Comparison of ENCODE assay signal across 22 cellular contexts in genomic region chr9:38145526-38146053, GRCh38.
"Had no signal": no experiment of that assay in that cellular context is flagged by ENCODE, and none has a peak within 500 bp of the region (broad histone marks: within the 10 kb centered on the region; RNA-seq: fewer than 3 reads in every experiment).

No MANE protein-coding gene starts in this region.

- H3K9me3 ChIP-seq: SK-N-SH had no signal

- H3K4me2 ChIP-seq: SK-N-SH had no signal

- H3K4me1 Mint-ChIP-seq: activated CD8-positive, alpha-beta memory T cell treated with anti-CD3 and anti-CD28 coated beads, Interleukin-2, amount 10 ng/mL, durations not matched to agents 7 days and 5 days; activated naive CD8-positive, alpha-beta T cell treated with anti-CD3 and anti-CD28 coated beads, Interleukin-2, amount 50 U/mL, for 24 hours had no signal

- H3K27ac ChIP-seq: VCaP had no signal

- H3K27ac Mint-ChIP-seq: activated CD8-positive, alpha-beta memory T cell treated with anti-CD3 and anti-CD28 coated beads, Interleukin-2, amount 10 ng/mL, durations not matched to agents 7 days and 5 days; activated CD8-positive, alpha-beta T cell treated with anti-CD3 and anti-CD28 coated beads, Interleukin-2, amount 10 ng/mL, durations not matched to agents 7 days and 5 days; activated naive CD4-positive, alpha-beta T cell treated with anti-CD3 and anti-CD28 coated beads, Interleukin-2, amount 50 U/mL, for 72 hours; activated naive CD8-positive, alpha-beta T cell treated with anti-CD3 and anti-CD28 coated beads, Interleukin-2, amount 50 U/mL, for 24 hours had no signal

- H3K4me3 Mint-ChIP-seq: activated CD8-positive, alpha-beta memory T cell treated with anti-CD3 and anti-CD28 coated beads, Interleukin-2, amount 10 ng/mL, durations not matched to agents 7 days and 5 days; activated CD8-positive, alpha-beta T cell treated with anti-CD3 and anti-CD28 coated beads, Interleukin-2, amount 10 ng/mL, durations not matched to agents 7 days and 5 days; activated naive CD8-positive, alpha-beta T cell treated with anti-CD3 and anti-CD28 coated beads, Interleukin-2, amount 50 U/mL, for 24 hours; activated T-cell treated with anti-CD3 and anti-CD28 coated beads, Interleukin-2, amount 50 U/mL, for 4 hours had no signal

- ATAC-seq: activated CD8-positive, alpha-beta memory T cell treated with anti-CD3 and anti-CD28 coated beads, Interleukin-2, amount 10 ng/mL, durations not matched to agents 7 days and 5 days; activated CD8-positive, alpha-beta T cell treated with anti-CD3 and anti-CD28 coated beads, Interleukin-2, amount 10 ng/mL, durations not matched to agents 7 days and 5 days; activated naive CD4-positive, alpha-beta T cell treated with anti-CD3 and anti-CD28 coated beads, Interleukin-2, amount 50 U/mL, for 72 hours; activated naive CD8-positive, alpha-beta T cell treated with anti-CD3 and anti-CD28 coated beads, Interleukin-2, amount 50 U/mL, for 24 hours; activated T-cell treated with anti-CD3 and anti-CD28 coated beads, Interleukin-2, amount 50 U/mL, for 4 hours had no signal

- H3K9me2 ChIP-seq: SK-N-SH had no signal

- H3K9me3 Mint-ChIP-seq: activated naive CD4-positive, alpha-beta T cell treated with anti-CD3 and anti-CD28 coated beads, Interleukin-2, amount 50 U/mL, for 72 hours; activated naive CD8-positive, alpha-beta T cell treated with anti-CD3 and anti-CD28 coated beads, Interleukin-2, amount 50 U/mL, for 24 hours; activated T-cell treated with anti-CD3 and anti-CD28 coated beads, Interleukin-2, amount 50 U/mL, for 4 hours had no signal

- DNase-seq: activated CD4-positive, alpha-beta T cell treated with anti-CD3 and anti-CD28 coated beads for 4 hours; activated CD4-positive, alpha-beta T cell treated with anti-CD3 and anti-CD28 coated beads, Interleukin-2, amount 50 U/mL, for 4 hours; activated CD8-positive, alpha-beta memory T cell treated with anti-CD3 and anti-CD28 coated beads, Interleukin-2, amount 10 ng/mL, durations not matched to agents 7 days and 5 days; activated CD8-positive, alpha-beta T cell treated with anti-CD3 and anti-CD28 coated beads, Interleukin-2, amount 10 ng/mL, durations not matched to agents 7 days and 5 days; activated effector memory CD4-positive, alpha-beta T cell treated with anti-CD3 and anti-CD28 coated beads, Interleukin-2, amount 50 U/mL, for 16 hours; activated naive CD4-positive, alpha-beta T cell treated with Interleukin-2 at 50 U/mL for 16 hours; activated naive CD8-positive, alpha-beta T cell treated with anti-CD3 and anti-CD28 coated beads, Interleukin-2, amount 50 U/mL, for 24 hours; activated T-cell treated with anti-CD3 and anti-CD28 coated beads, Interleukin-2, amount 50 U/mL, for 4 hours; amygdala; cerebellar nuclear complex; KG1; NCI-H1048; NCI-H146; NCI-H1930; NCI-H2171 treated with DMSO at 0.1 percent for 48 hours; NCI-H226; NCI-H526; NCI-H774; SK-N-SH; T-helper 1 cell had no signal

- H3K36me3 Mint-ChIP-seq: activated CD8-positive, alpha-beta memory T cell treated with anti-CD3 and anti-CD28 coated beads, Interleukin-2, amount 10 ng/mL, durations not matched to agents 7 days and 5 days; activated naive CD4-positive, alpha-beta T cell treated with anti-CD3 and anti-CD28 coated beads, Interleukin-2, amount 50 U/mL, for 72 hours had no signal
